ENCODE assay signal across 6 cellular contexts in genomic region chr1:177131723-177132122, GRCh38. TPM values are rescaled to one million over a fixed set of nuclear protein-coding genes. Genes with fewer than 3 reads are reported as not detected.
"Had no signal": no experiment of that assay in that cellular context is flagged by ENCODE, and none has a peak within 500 bp of the region (broad histone marks: within the 10 kb centered on the region; RNA-seq: fewer than 3 reads in every experiment).

No MANE protein-coding gene starts in this region.

- H3K4me3 Mint-ChIP-seq: IgD-negative memory B cell had no signal

- H3K4me1 Mint-ChIP-seq: IgD-negative memory B cell had no signal

- H3K27ac ChIP-seq: HL-60 had no signal

- DNase-seq: IMR-90 had no signal

- H3K36me3 Mint-ChIP-seq: IgD-negative memory B cell had no signal

- H3K27ac Mint-ChIP-seq: IgD-negative memory B cell had no signal

- H3K4me3 ChIP-seq: K562 had no signal

RNA-seq across cellular contexts. Expression of gene ASTN1, which starts 32.8 kb away (rescaled TPM):
- total RNA-seq: HepG2, HT-29 had no signal
- polyA plus RNA-seq: HepG2, IgD-negative memory B cell had no signal

RNA-seq across cellular contexts. Expression of gene BRINP2, which starts 39.0 kb away (rescaled TPM):
- total RNA-seq: HT-29, IMR-90, K562 had no signal
- polyA plus RNA-seq: IgD-negative memory B cell, IMR-90, K562 had no signal
